28 cellular contexts compared by ENCODE assay signal in genomic region chr17:49931416-49931815, GRCh38. TPM values are rescaled to one million over a fixed set of nuclear protein-coding genes. Genes with fewer than 3 reads are reported as not detected.
"Had no signal": no experiment of that assay in that cellular context is flagged by ENCODE, and none has a peak within 500 bp of the region (broad histone marks: within the 10 kb centered on the region; RNA-seq: fewer than 3 reads in every experiment).

No MANE protein-coding gene starts in this region.

- H3K36me3 ChIP-seq: colonic mucosa, esophagus squamous epithelium, left ventricle myocardium inferior, lower lobe of right lung, prostate gland, right atrium auricular region, sigmoid colon, stomach, thyroid gland had no signal

- H3K4me3 ChIP-seq: colonic mucosa, esophagus squamous epithelium, left ventricle myocardium inferior, lower lobe of right lung, prostate gland, right atrium auricular region, sigmoid colon, stomach, thyroid gland had no signal

- H3K27ac ChIP-seq: colonic mucosa, epithelial cell of prostate, esophagus squamous epithelium, left ventricle myocardium inferior, lower lobe of right lung, prostate gland, right atrium auricular region, sigmoid colon, stomach, thyroid gland had no signal

- DNase-seq: colonic mucosa; effector CD8-positive, alpha-beta T cell; endodermal cell; esophagus squamous epithelium; foreskin melanocyte; hypothalamus; immature natural killer cell; islet precursor cell; kidney glomerular epithelial cell; left colon; left ventricle myocardium inferior; lower lobe of right lung; nucleus accumbens; sigmoid colon; stimulated activated CD4-positive, alpha-beta T cell treated with anti-CD3 and anti-CD28 coated beads, Interleukin-2, amount 100 ng/mL, for 24 hours; stimulated activated CD4-positive, alpha-beta T cell treated with anti-CD3 and anti-CD28 coated beads, Interleukin-4, amount 100 ng/mL, for 24 hours; stimulated activated naive CD4-positive, alpha-beta T cell treated with Interleukin-2 at 50 U/mL for 16 hours; stomach; thyroid gland had no signal

- H3K4me1 ChIP-seq: colonic mucosa, esophagus squamous epithelium, lower lobe of right lung, prostate gland, sigmoid colon, stomach had no signal

- H3K27me3 ChIP-seq: colonic mucosa, right atrium auricular region, thyroid gland had no signal

- H3K9me3 ChIP-seq: colonic mucosa, esophagus squamous epithelium, left ventricle myocardium inferior, lower lobe of right lung, prostate gland, right atrium auricular region, sigmoid colon, stomach, thyroid gland had no signal

- FAIRE-seq: urothelium cell line had no signal

- ATAC-seq: left colon; lower lobe of right lung; natural killer cell treated with Interleukin-12 subunit alpha and Interleukin-12 subunit beta and Interleukin-15 and Interleukin-18, amount 100 ng/mL, for 72 hours; stimulated activated effector memory CD8-positive, alpha-beta T cell treated with anti-CD3 and anti-CD28 coated beads, Interleukin-12 subunit alpha, Interleukin-12 subunit beta, amount 100 ng/mL, for 72 hours had no signal

RNA-seq across cellular contexts. Expression of gene DLX4, which starts 37.6 kb away (rescaled TPM):
- total RNA-seq: left ventricle myocardium inferior, osteocyte, prostate gland, sigmoid colon, skeletal muscle tissue, stomach, temporal lobe had no signal
